ENCODE assay signal across 11 cellular contexts in the genomic region with DNA sequence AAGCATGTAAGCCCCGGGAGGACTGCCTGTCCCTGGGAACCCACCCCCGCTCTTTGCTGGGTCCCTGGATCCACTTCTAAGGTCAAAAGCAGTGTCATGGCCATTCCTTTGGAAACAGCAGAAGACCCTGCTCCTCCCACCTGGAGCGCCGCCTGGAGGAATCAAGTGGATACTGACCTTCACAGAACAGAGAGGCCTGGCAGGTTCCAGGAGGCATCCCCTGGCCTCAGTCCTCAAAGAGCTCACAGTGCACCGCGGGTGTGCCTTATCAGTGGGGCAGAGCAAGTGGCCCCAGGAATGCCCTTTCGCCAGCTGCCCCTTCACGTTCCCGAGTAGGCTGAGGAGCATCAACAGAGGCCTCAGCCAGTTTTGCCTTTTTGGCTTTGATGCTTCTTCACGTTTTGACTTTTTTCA. TPM values are rescaled to one million over a fixed set of nuclear protein-coding genes. Genes with fewer than 3 reads are reported as not detected.
DNase-seq lines count a peak whose midpoint lies in the region; ATAC-seq and TF ChIP-seq lines count a peak whose summit lies in the region.
"Had no signal": no experiment of that assay in that cellular context is flagged by ENCODE, and none has a peak within 500 bp of the region (broad histone marks: within the 10 kb centered on the region; RNA-seq: fewer than 3 reads in every experiment).

No MANE protein-coding gene starts in this region.

- H3K4me1 ChIP-seq in GM23248 (ENCODE audit: insufficient read depth) = peaks cover 9% of the 10 kb centered on the region; the same call in 1 of the 2 replicates

- POLR2A ChIA-PET in RWPE1 (lab: Yijun Ruan, JAX; ENCODE audit: low non-redundant PET) = no interaction called here
- POLR2A ChIA-PET in naive thymus-derived CD8-positive, alpha-beta T cell (lab: Charles Lee) = no interaction called here

- WGBS in GM23248 (ENCODE audit: low coverage in 1 of 2, low lambda C conversion rate in 2 of 2, missing lambda C conversion rate in 2 of 2), 2 experiments = 81% methylated on average over 10 of the region's 10 CpGs

- H3K4me3 ChIP-seq in GM23248 = no peak overlapping the region
- H3K4me3 ChIP-seq: esophagus muscularis mucosa, lung had no signal

- DNase-seq in ACHN (peak; percentile 21), GM23248 (peak; percentile 23), RWPE1 (ENCODE audit: low spot score) (no peak), glutamatergic neuron (peak; percentile 73)
- DNase-seq in stimulated activated CD4-positive, alpha-beta T cell treated with anti-CD3 and anti-CD28 coated beads, Interleukin-2, amount 100 ng/mL, for 24 hours = no peak
- no peak for DNase-seq in activated naive CD4-positive, alpha-beta T cell (lab: John Stamatoyannopoulos, UW)
- no peak for DNase-seq in naive thymus-derived CD8-positive, alpha-beta T cell
- DNase-seq: DMS79 treated with DMSO at 0.1 percent for 48 hours had no signal

- no peaks in the 10 kb centered on the region for H3K9me3 ChIP-seq in GM23248 (ENCODE audit: low read depth)
- H3K9me3 ChIP-seq: esophagus muscularis mucosa had no signal

- no peak overlapping the region for H3K9ac ChIP-seq in GM23248

- no peaks in the 10 kb centered on the region for H3K27me3 ChIP-seq in GM23248 (replicated peaks; ENCODE audit: insufficient read depth)

- no peak overlapping the region for H3K4me3 Mint-ChIP-seq in glutamatergic neuron (ENCODE audit: unreplicated experiment)
- H3K4me3 Mint-ChIP-seq in naive thymus-derived CD8-positive, alpha-beta T cell = peak overlapping the region in 1 of 10 donors; percentile 29

- no peak for TF ChIP-seq CTCF in RWPE1 (conservative IDR thresholded peaks at IDR 0.05; ENCODE audit: low read depth)
- TF ChIP-seq CTCF in glutamatergic neuron (IDR thresholded peaks at IDR 0.05; ENCODE audit: partially characterized antibody, unreplicated experiment) = peak; percentile 64

- no peaks in the 10 kb centered on the region for H3K79me2 ChIP-seq in GM23248 (ENCODE audit: insufficient read depth)

- H3K27me3 Mint-ChIP-seq in glutamatergic neuron (ENCODE audit: unreplicated experiment) = peaks cover 11% of the 10 kb centered on the region
- peaks cover 11 to 45% (median 35%) of the 10 kb centered on the region in 5 donors for H3K27me3 Mint-ChIP-seq in naive thymus-derived CD8-positive, alpha-beta T cell

- ATAC-seq in GM21367 (IDR thresholded peaks at IDR 0.05; ENCODE audit: unreplicated experiment) = no peak
- ATAC-seq in naive thymus-derived CD8-positive, alpha-beta T cell = no peak

- peaks cover 14% of the 10 kb centered on the region; the same call in 1 of the 2 replicates for H3K36me3 ChIP-seq in GM23248 (ENCODE audit: low read depth)

- H4K20me1 ChIP-seq in GM23248 (ENCODE audit: insufficient read depth) = no peaks in the 10 kb centered on the region

- no peak overlapping the region for H3K27ac ChIP-seq in GM23248
- H3K27ac ChIP-seq in RWPE1 = peak overlapping the region; percentile 15; the same call in 1 of the 2 replicates
- H3K27ac ChIP-seq: esophagus muscularis mucosa had no signal

- CTCF ChIA-PET in RWPE1 (lab: Yijun Ruan, JAX) = interaction anchor here (0.6 to 1.1 kb wide), 3 partner anchors 9 to 1121 kb away, joined by 3 to 5 read pairs (median 3); a partner anchor contains a TSS

- peaks cover 2% of the 10 kb centered on the region for H3K4me1 Mint-ChIP-seq in glutamatergic neuron (ENCODE audit: low read depth, unreplicated experiment)
- H3K4me1 Mint-ChIP-seq in naive thymus-derived CD8-positive, alpha-beta T cell = peaks cover 0 to 10% (median 7%) of the 10 kb centered on the region in 4 donors

- H2AFZ ChIP-seq in GM23248 = no peak overlapping the region

- in situ Hi-C loops in ACHN (cut with HindIII; ENCODE audit: low pct_ligation_motif_present, low pct_unique_long_range_greater_than_20kb, low sequenced_read_pairs) (no loop called here), GM23248 (cut with MboI) (no loop called here)

- H3K4me2 ChIP-seq in GM23248 (ENCODE audit: unreplicated experiment) = no peak overlapping the region

- no peaks in the 10 kb centered on the region for H3K9me2 ChIP-seq in GM23248 (ENCODE audit: insufficient read depth)

- no peak overlapping the region for H3K27ac Mint-ChIP-seq in glutamatergic neuron (ENCODE audit: unreplicated experiment)
- no peak overlapping the region for H3K27ac Mint-ChIP-seq in naive thymus-derived CD8-positive, alpha-beta T cell

- H3K9me3 Mint-ChIP-seq in glutamatergic neuron (ENCODE audit: unreplicated experiment) = peaks cover 9% of the 10 kb centered on the region
- H3K9me3 Mint-ChIP-seq in naive thymus-derived CD8-positive, alpha-beta T cell = no peaks in the 10 kb centered on the region

- no peaks in the 10 kb centered on the region for H3K36me3 Mint-ChIP-seq in glutamatergic neuron (ENCODE audit: unreplicated experiment)
- peaks cover 0 to 32% (median 25%) of the 10 kb centered on the region in 3 donors for H3K36me3 Mint-ChIP-seq in naive thymus-derived CD8-positive, alpha-beta T cell

- H3F3A ChIP-seq in GM23248 (ENCODE audit: insufficient read depth) = peaks cover 4% of the 10 kb centered on the region; the same call in 1 of the 2 replicates

RNA-seq across cellular contexts. Expression of a gene that starts 11.1 kb away (rescaled TPM):
- total RNA-seq in GM23248 (2014; rRNA removed; shearing (Covaris generic)) = 0.63 and 0.65 TPM in 2 replicates
- 1.1 and 1.2 TPM in 2 replicates for polyA plus RNA-seq in GM23248 (2016; fragmentation: Nextera tagmentation; extraction: Ambion mirVana)
- total RNA-seq in glutamatergic neuron (ENCODE audit: unreplicated experiment) = 27.2 TPM
- total RNA-seq in naive thymus-derived CD8-positive, alpha-beta T cell = 1 to 10 TPM; 1.3 to 2.1 TPM
- not detected for polyA plus RNA-seq in naive thymus-derived CD8-positive, alpha-beta T cell

RNA-seq across cellular contexts. Expression of a gene that starts 40.8 kb away (rescaled TPM):
- total RNA-seq in GM23248 (2014; rRNA removed; shearing (Covaris generic)) = 43.6 and 47.2 TPM in 2 replicates
- 63.8 and 72.4 TPM in 2 replicates for polyA plus RNA-seq in GM23248 (2016; fragmentation: Nextera tagmentation; extraction: Ambion mirVana)
- total RNA-seq in glutamatergic neuron (ENCODE audit: unreplicated experiment) = 72.1 TPM
- total RNA-seq in naive thymus-derived CD8-positive, alpha-beta T cell = 10 to 100 TPM; 51.7 to 57.6 TPM
- 10 to 100 TPM; 46.2 to 72.9 (median 56.9) TPM for polyA plus RNA-seq in naive thymus-derived CD8-positive, alpha-beta T cell

RNA-seq across cellular contexts. Expression of a gene that starts 45.6 kb away (rescaled TPM):
- total RNA-seq in GM23248 (2014; rRNA removed; shearing (Covaris generic)) = 50.8 and 63.0 TPM in 2 replicates
- polyA plus RNA-seq in GM23248 (2016; fragmentation: Nextera tagmentation; extraction: Ambion mirVana) = 55.9 and 56.7 TPM in 2 replicates
- 59.3 TPM for total RNA-seq in glutamatergic neuron (ENCODE audit: unreplicated experiment)
- 10 to 100 TPM; 55.8 to 57.4 TPM for total RNA-seq in naive thymus-derived CD8-positive, alpha-beta T cell
- polyA plus RNA-seq in naive thymus-derived CD8-positive, alpha-beta T cell = 10 to 100 TPM; 39.7 to 50.5 (median 44.1) TPM

Comparison
In these comparisons a context has a peak if more than half of its experiments do, and no peak if none do; other contexts are left out.
1. DNase-seq: peak in ACHN (single experiment), GM23248 (single experiment) and glutamatergic neuron (single experiment); none in RWPE1 (single experiment), stimulated activated CD4-positive, alpha-beta T cell treated with anti-CD3 and anti-CD28 coated beads, Interleukin-2, amount 100 ng/mL, for 24 hours (0 of 2), activated naive CD4-positive, alpha-beta T cell (0 of 4) and naive thymus-derived CD8-positive, alpha-beta T cell (0 of 10).